10 cellular contexts compared by ENCODE assay signal in genomic region chr4:112318239-112319142, GRCh38. TPM values are rescaled to one million over a fixed set of nuclear protein-coding genes. Genes with fewer than 3 reads are reported as not detected.
A peak's percentile ranks its signal among the peaks of the same experiment; 100 is the strongest.
DNase-seq lines count a peak whose midpoint lies in the region; ATAC-seq and TF ChIP-seq lines count a peak whose summit lies in the region.
"Had no signal": no experiment of that assay in that cellular context is flagged by ENCODE, and none has a peak within 500 bp of the region (broad histone marks: within the 10 kb centered on the region; RNA-seq: fewer than 3 reads in every experiment).

No MANE protein-coding gene starts in this region.

- no peak overlapping the region for H3K27ac ChIP-seq in tibial artery
- H3K27ac ChIP-seq: VCaP had no signal

- no peaks in the 10 kb centered on the region for H3K27me3 ChIP-seq in tibial artery

- no peaks in the 10 kb centered on the region for H3K4me1 ChIP-seq in tibial artery

- no peak for TF ChIP-seq CTCF in tibial artery (IDR thresholded peaks at IDR 0.05)

- peaks cover 17 to 33% of the 10 kb centered on the region in 2 donors for H3K4me1 Mint-ChIP-seq in immature natural killer cell

- peak overlapping the region in 1 of 5 donors; percentile 14 for H3K4me3 Mint-ChIP-seq in immature natural killer cell
- H3K4me3 Mint-ChIP-seq: memory B cell had no signal

- no peaks in the 10 kb centered on the region for H3K9me3 ChIP-seq in tibial artery

- H3K36me3 Mint-ChIP-seq in immature natural killer cell = peaks cover 0 to 3% (median 0%) of the 10 kb centered on the region in 3 donors

- DNase-seq in immature natural killer cell (peak; percentile 22 to 26 (median 24)), tibial artery (no peak), amygdala (lab: John Stamatoyannopoulos, UW) (no peak)
- DNase-seq in activated CD4-positive, alpha-beta T cell treated with anti-CD3 and anti-CD28 coated beads for 4 hours = no peak
- DNase-seq: stimulated activated naive CD4-positive, alpha-beta T cell had no signal

- no peaks in the 10 kb centered on the region for H3K9me3 Mint-ChIP-seq in immature natural killer cell
- H3K9me3 Mint-ChIP-seq: memory B cell had no signal

- peaks cover 2 to 10% (median 6%) of the 10 kb centered on the region in 3 donors for H3K27me3 Mint-ChIP-seq in immature natural killer cell (ENCODE audit: low read depth in 3 of 3)
- H3K27me3 Mint-ChIP-seq: memory B cell had no signal

- H3K4me3 ChIP-seq in tibial artery = no peak overlapping the region

- intact Hi-C loops in tibial artery (cut with DNase I; ENCODE audit: low total_unique reads) = no loop called here

- ATAC-seq in GM18868 (IDR thresholded peaks at IDR 0.05; ENCODE audit: unreplicated experiment) (peak; percentile 91), GM21447 (IDR thresholded peaks at IDR 0.05; ENCODE audit: unreplicated experiment) (peak; percentile 97), HG03135 (IDR thresholded peaks at IDR 0.05; ENCODE audit: unreplicated experiment) (peak; percentile 95)

- peak overlapping the region in 1 of 6 donors; percentile 1 for H3K27ac Mint-ChIP-seq in immature natural killer cell
- H3K27ac Mint-ChIP-seq: memory B cell had no signal

- peaks cover 0 to 5% (median 0%) of the 10 kb centered on the region in 3 donors for H3K36me3 ChIP-seq in tibial artery

RNA-seq across cellular contexts. Expression of gene ALPK1, which starts 21.3 kb away (rescaled TPM):
- 1 to 10 TPM in 1 of 3 donors, under 1 TPM in 1, not detected in 1; 0.32 to 1.3 TPM for polyA plus RNA-seq in immature natural killer cell

RNA-seq across cellular contexts. Expression of gene TIFA, which starts 32.8 kb away (rescaled TPM):
- polyA plus RNA-seq in immature natural killer cell = 10 to 100 TPM; 17.2 to 28.0 (median 26.5) TPM

Comparison
In these comparisons a context has a peak if more than half of its experiments do, and no peak if none do; other contexts are left out.
1. DNase-seq: peak in immature natural killer cell (3 of 3); none in tibial artery (0 of 2), activated CD4-positive, alpha-beta T cell treated with anti-CD3 and anti-CD28 coated beads for 4 hours (0 of 2) and amygdala (0 of 56).
2. Peak in every context shown above with its lines, with median percentiles within 50 percentile points of each other: ATAC-seq.